ENCODE assay signal across 1 cellular context in the genomic region with DNA sequence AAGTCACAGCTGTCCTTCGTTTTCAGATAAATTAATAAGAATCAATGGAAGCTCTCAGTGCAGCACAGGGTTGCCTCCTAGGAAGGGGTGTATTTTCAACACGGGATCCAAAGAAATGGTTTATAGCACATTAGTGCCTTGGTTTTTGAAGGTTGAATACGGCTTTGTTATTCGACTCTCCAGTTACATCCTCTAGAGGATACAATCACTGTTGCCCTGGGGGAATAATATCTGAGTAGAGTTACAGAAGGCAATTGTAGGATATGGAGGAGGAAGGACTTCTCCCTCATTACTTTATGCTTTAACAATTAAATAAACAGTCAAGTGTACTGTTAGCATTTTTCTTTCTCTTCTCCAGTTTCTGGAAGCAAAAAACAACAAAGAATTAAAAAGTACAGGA.
TF ChIP-seq lines count a peak whose summit lies in the region.

No MANE protein-coding gene starts in this region.

TF ChIP-seq in HEK293, 187 proteins besides CTCF, POLR2A, EP300 and RAD21 (continued from another document):
- TF ChIP-seq, protein P1, sequence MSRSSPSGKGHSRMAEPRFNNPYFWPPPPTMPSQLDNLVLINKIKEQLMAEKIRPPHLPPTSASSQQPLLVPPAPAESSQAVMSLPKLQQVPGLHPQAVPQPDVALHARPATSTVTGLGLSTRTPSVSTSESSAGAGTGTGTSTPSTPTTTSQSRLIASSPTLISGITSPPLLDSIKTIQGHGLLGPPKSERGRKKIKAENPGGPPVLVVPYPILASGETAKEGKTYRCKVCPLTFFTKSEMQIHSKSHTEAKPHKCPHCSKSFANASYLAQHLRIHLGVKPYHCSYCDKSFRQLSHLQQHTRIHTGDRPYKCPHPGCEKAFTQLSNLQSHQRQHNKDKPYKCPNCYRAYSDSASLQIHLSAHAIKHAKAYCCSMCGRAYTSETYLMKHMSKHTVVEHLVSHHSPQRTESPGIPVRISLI (tag by site-specific recombination; IDR thresholded peaks at IDR 0.05) = no peak
- TF ChIP-seq ZNF510 (tag by site-specific recombination; IDR thresholded peaks at IDR 0.05; ENCODE audit: insufficient replicate concordance) = no peak
- 0 out of 2 replicates have a peak, but pooled peaks have one; percentile 3 for TF ChIP-seq ZNF654 (tag by site-specific recombination; IDR thresholded peaks at IDR 0.05; ENCODE audit: low read depth)
- TF ChIP-seq ZNF311 (tag by site-specific recombination; IDR thresholded peaks at IDR 0.05; ENCODE audit: borderline replicate concordance) = no peak
- TF ChIP-seq HOXC10 (CRISPR knock-in tag; IDR thresholded peaks at IDR 0.05) = no peak
- TF ChIP-seq, protein P2, sequence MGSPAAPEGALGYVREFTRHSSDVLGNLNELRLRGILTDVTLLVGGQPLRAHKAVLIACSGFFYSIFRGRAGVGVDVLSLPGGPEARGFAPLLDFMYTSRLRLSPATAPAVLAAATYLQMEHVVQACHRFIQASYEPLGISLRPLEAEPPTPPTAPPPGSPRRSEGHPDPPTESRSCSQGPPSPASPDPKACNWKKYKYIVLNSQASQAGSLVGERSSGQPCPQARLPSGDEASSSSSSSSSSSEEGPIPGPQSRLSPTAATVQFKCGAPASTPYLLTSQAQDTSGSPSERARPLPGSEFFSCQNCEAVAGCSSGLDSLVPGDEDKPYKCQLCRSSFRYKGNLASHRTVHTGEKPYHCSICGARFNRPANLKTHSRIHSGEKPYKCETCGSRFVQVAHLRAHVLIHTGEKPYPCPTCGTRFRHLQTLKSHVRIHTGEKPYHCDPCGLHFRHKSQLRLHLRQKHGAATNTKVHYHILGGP (tag by site-specific recombination; IDR thresholded peaks at IDR 0.05) = no peak
- TF ChIP-seq, protein P3, sequence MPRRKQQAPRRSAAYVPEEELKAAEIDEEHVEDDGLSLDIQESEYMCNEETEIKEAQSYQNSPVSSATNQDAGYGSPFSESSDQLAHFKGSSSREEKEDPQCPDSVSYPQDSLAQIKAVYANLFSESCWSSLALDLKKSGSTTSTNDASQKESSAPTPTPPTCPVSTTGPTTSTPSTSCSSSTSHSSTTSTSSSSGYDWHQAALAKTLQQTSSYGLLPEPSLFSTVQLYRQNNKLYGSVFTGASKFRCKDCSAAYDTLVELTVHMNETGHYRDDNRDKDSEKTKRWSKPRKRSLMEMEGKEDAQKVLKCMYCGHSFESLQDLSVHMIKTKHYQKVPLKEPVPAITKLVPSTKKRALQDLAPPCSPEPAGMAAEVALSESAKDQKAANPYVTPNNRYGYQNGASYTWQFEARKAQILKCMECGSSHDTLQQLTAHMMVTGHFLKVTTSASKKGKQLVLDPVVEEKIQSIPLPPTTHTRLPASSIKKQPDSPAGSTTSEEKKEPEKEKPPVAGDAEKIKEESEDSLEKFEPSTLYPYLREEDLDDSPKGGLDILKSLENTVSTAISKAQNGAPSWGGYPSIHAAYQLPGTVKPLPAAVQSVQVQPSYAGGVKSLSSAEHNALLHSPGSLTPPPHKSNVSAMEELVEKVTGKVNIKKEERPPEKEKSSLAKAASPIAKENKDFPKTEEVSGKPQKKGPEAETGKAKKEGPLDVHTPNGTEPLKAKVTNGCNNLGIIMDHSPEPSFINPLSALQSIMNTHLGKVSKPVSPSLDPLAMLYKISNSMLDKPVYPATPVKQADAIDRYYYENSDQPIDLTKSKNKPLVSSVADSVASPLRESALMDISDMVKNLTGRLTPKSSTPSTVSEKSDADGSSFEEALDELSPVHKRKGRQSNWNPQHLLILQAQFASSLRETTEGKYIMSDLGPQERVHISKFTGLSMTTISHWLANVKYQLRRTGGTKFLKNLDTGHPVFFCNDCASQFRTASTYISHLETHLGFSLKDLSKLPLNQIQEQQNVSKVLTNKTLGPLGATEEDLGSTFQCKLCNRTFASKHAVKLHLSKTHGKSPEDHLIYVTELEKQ (tag by site-specific recombination; IDR thresholded peaks at IDR 0.05; ENCODE audit: borderline replicate concordance) = 0 out of 2 replicates have a peak, but pooled peaks have one; percentile 22
- TF ChIP-seq, protein P4, sequence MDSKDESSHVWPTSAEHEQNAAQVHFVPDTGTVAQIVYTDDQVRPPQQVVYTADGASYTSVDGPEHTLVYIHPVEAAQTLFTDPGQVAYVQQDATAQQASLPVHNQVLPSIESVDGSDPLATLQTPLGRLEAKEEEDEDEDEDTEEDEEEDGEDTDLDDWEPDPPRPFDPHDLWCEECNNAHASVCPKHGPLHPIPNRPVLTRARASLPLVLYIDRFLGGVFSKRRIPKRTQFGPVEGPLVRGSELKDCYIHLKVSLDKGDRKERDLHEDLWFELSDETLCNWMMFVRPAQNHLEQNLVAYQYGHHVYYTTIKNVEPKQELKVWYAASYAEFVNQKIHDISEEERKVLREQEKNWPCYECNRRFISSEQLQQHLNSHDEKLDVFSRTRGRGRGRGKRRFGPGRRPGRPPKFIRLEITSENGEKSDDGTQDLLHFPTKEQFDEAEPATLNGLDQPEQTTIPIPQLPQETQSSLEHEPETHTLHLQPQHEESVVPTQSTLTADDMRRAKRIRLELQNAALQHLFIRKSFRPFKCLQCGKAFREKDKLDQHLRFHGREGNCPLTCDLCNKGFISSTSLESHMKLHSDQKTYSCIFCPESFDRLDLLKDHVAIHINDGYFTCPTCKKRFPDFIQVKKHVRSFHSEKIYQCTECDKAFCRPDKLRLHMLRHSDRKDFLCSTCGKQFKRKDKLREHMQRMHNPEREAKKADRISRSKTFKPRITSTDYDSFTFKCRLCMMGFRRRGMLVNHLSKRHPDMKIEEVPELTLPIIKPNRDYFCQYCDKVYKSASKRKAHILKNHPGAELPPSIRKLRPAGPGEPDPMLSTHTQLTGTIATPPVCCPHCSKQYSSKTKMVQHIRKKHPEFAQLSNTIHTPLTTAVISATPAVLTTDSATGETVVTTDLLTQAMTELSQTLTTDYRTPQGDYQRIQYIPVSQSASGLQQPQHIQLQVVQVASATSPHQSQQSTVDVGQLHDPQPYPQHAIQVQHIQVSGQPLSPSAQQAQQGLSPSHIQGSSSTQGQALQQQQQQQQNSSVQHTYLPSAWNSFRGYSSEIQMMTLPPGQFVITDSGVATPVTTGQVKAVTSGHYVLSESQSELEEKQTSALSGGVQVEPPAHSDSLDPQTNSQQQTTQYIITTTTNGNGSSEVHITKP (tag by site-specific recombination; IDR thresholded peaks at IDR 0.05) = 0 out of 2 replicates have a peak, but pooled peaks have one; percentile 10
- TF ChIP-seq MEIS1 (CRISPR knock-in tag; IDR thresholded peaks at IDR 0.05; ENCODE audit: borderline replicate concordance) = no peak
- no peak for TF ChIP-seq ZNF530 (tag by site-specific recombination; IDR thresholded peaks at IDR 0.05; ENCODE audit: low read depth)
- TF ChIP-seq ZNF555 (tag by site-specific recombination; conservative IDR thresholded peaks at IDR 0.05) = no peak
- peak; percentile 76 for TF ChIP-seq OSR2 (tag by site-specific recombination; IDR thresholded peaks at IDR 0.05)
- no peak for TF ChIP-seq ZNF670 (tag by site-specific recombination; IDR thresholded peaks at IDR 0.05; ENCODE audit: low read depth)
- TF ChIP-seq ZNF19 (tag by site-specific recombination; IDR thresholded peaks at IDR 0.05; ENCODE audit: low read depth) = no peak
- TF ChIP-seq ZNF24 (tag by site-specific recombination; IDR thresholded peaks at IDR 0.05) = no peak
- TF ChIP-seq, protein P5, sequence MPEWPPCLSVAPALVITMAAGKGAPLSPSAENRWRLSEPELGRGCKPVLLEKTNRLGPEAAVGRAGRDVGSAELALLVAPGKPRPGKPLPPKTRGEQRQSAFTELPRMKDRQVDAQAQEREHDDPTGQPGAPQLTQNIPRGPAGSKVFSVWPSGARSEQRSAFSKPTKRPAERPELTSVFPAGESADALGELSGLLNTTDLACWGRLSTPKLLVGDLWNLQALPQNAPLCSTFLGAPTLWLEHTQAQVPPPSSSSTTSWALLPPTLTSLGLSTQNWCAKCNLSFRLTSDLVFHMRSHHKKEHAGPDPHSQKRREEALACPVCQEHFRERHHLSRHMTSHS (tag by site-specific recombination; IDR thresholded peaks at IDR 0.05) = no peak
- 0 out of 2 replicates have a peak, but pooled peaks have one; percentile 35 for TF ChIP-seq TRIM28 (IDR thresholded peaks at IDR 0.05; ENCODE audit: borderline replicate concordance, low read length)
